ENCODE assay signal across 25 cellular contexts in genomic region chr2:170492010-170492409, GRCh38.
"Had no signal": no experiment of that assay in that cellular context is flagged by ENCODE, and none has a peak within 500 bp of the region (broad histone marks: within the 10 kb centered on the region; RNA-seq: fewer than 3 reads in every experiment).

No MANE protein-coding gene starts in this region.

- H3K36me3 ChIP-seq: heart left ventricle, sigmoid colon, suprapubic skin, tibial artery, upper lobe of right lung had no signal

- H3K4me3 ChIP-seq: heart left ventricle, sigmoid colon, suprapubic skin, tibial artery, upper lobe of right lung had no signal

- H3K27me3 ChIP-seq: sigmoid colon, tibial artery, upper lobe of right lung had no signal

- H3K27ac ChIP-seq: heart left ventricle, sigmoid colon, suprapubic skin, tibial artery, upper lobe of right lung had no signal

- H3K9me3 ChIP-seq: heart left ventricle, sigmoid colon, suprapubic skin, tibial artery, upper lobe of right lung had no signal

- H3K4me1 ChIP-seq: heart left ventricle, sigmoid colon, suprapubic skin, tibial artery, upper lobe of right lung had no signal

- FAIRE-seq: colon, endometrium, kidney, small intestine had no signal

- DNase-seq: activated CD4-positive, alpha-beta memory T cell treated with anti-CD3 and anti-CD28 coated beads for 36 hours; activated CD4-positive, alpha-beta T cell treated with anti-CD3 and anti-CD28 coated beads, Interleukin-2, amount 10 ng/mL, durations not matched to agents 24 days and 14 days; activated CD4-positive, CD25-positive, alpha-beta regulatory T cell treated with anti-CD3 and anti-CD28 coated beads, Interleukin-2, amount 50 U/mL, for 72 hours; activated CD8-positive, alpha-beta memory T cell treated with anti-CD3 and anti-CD28 coated beads, Interleukin-2, amount 50 U/mL, for 48 hours; activated gamma-delta T cell treated with Interleukin-2 at 50 U/mL for 16 hours; activated T-cell treated with anti-CD3 and anti-CD28 coated beads, Interleukin-2, amount 50 U/mL, for 4 hours; effector CD8-positive, alpha-beta T cell; erythroblast; foreskin fibroblast; heart left ventricle; immature natural killer cell; kidney; left colon; retina; sigmoid colon; small intestine; stimulated activated CD4-positive, alpha-beta T cell treated with anti-CD3 and anti-CD28 coated beads, Interleukin-4, amount 100 ng/mL, for 4 hours; stimulated activated CD8-positive, alpha-beta memory T cell treated with anti-CD3 and anti-CD28 coated beads, Interleukin-4, amount 100 ng/mL, for 48 hours; stimulated activated naive CD8-positive, alpha-beta T cell treated with anti-CD3 and anti-CD28 coated beads, Interleukin-15, amount 100 ng/mL, for 72 hours; T-helper 17 cell; tibial artery; upper lobe of right lung had no signal
